Comparison of ENCODE assay signal across 15 cellular contexts in genomic region chr10:5465976-5466450, GRCh38. TPM values are rescaled to one million over a fixed set of nuclear protein-coding genes. Genes with fewer than 3 reads are reported as not detected.
DNase-seq lines count a peak whose midpoint lies in the region; ATAC-seq and TF ChIP-seq lines count a peak whose summit lies in the region.
"Had no signal": no experiment of that assay in that cellular context is flagged by ENCODE, and none has a peak within 500 bp of the region (broad histone marks: within the 10 kb centered on the region; RNA-seq: fewer than 3 reads in every experiment).

No MANE protein-coding gene starts in this region.

- no peak for TF ChIP-seq POLR2A in body of pancreas (IDR thresholded peaks at IDR 0.05)

- DNase-seq in body of pancreas: no peak
- DNase-seq in left colon: peak in 1 of 2 donors; percentile 43
- no peak for DNase-seq in GM20000 (ENCODE audit: low spot score)
- DNase-seq in SHP77 (lab: John Stamatoyannopoulos, UW): no peak
- no peak for DNase-seq in activated CD4-positive, alpha-beta T cell treated with anti-CD3 and anti-CD28 coated beads for 1 hour
- DNase-seq: NCI-H1417 treated with DMSO at 0.1 percent for 48 hours had no signal

- intact Hi-C loops in body of pancreas (cut with DNase I) (no loop called here), left colon (cut with DNase I, micrococcal nuclease) (no loop called here)

- TF ChIP-seq CTCF in HEK293 (tag by site-specific recombination; IDR thresholded peaks at IDR 0.05) (no peak), body of pancreas (IDR thresholded peaks at IDR 0.05) (no peak), GM20000 (IDR thresholded peaks at IDR 0.05; ENCODE audit: extremely low read depth, missing control alignments) (no peak)

- ATAC-seq in body of pancreas (no peak), left colon (peak; percentile 29), GM18907 (IDR thresholded peaks at IDR 0.05; ENCODE audit: unreplicated experiment) (no peak)

- H3K4me3 ChIP-seq in HEK293 (ENCODE audit: low read depth, low read length) (no peak overlapping the region), body of pancreas (no peak overlapping the region), skin epidermis (no peak overlapping the region)
- H3K4me3 ChIP-seq: SJSA1 had no signal

- WGBS in body of pancreas, 2 donors: 65 to 69% methylated on average over 9 to 12 of the region's 12 CpGs

- H3K27ac ChIP-seq in HEK293 (ENCODE audit: extremely low read depth, low read depth, low read length): peak overlapping the region; percentile 11; the same call in 1 of the 2 replicates
- H3K27ac ChIP-seq in body of pancreas: peak overlapping the region; percentile 52 to 80 (median 80)
- H3K27ac ChIP-seq in skin epidermis: peak overlapping the region in 12 of 21 experiments; percentile 4 to 78 (median 48)
- H3K27ac ChIP-seq: SJSA1 had no signal

- H3K9me3 ChIP-seq in HEK293 (ENCODE audit: control insufficient read depth, insufficient read depth, low read depth, low read length): no peaks in the 10 kb centered on the region
- H3K9me3 ChIP-seq in body of pancreas: no peaks in the 10 kb centered on the region

- peaks cover 0 to 7% of the 10 kb centered on the region in 2 experiments; a peak in 1 of 3 replicates for H3K36me3 ChIP-seq in HEK293 (ENCODE audit: control insufficient read depth in 2 of 2, insufficient read depth in 1 of 2, low read length in 2 of 2)
- no peaks in the 10 kb centered on the region for H3K36me3 ChIP-seq in body of pancreas (replicated peaks in 1 of 2; ENCODE audit: insufficient read depth in 1 of 2, low read depth in 2 of 2)

- POLR2A ChIA-PET in HEK293 (lab: Yijun Ruan, JAX): interaction anchor here (1.2 to 1.4 kb wide), 3 partner anchors 20 to 88 kb away, joined by 4 to 7 read pairs (median 6); no protein-coding TSS in a partner anchor

- no peaks in the 10 kb centered on the region for H3K27me3 ChIP-seq in body of pancreas
- H3K27me3 ChIP-seq: SJSA1 had no signal

- CTCF ChIA-PET in HEK293 (lab: Yijun Ruan, JAX): interaction anchor here (0.5 kb wide), 1 partner anchor 237 kb away, joined by 3 read pairs; no protein-coding TSS in a partner anchor

- H3K4me1 ChIP-seq in HEK293 (ENCODE audit: control insufficient read depth, insufficient read depth, low read length) (no peaks in the 10 kb centered on the region), body of pancreas (peaks cover 18% of the 10 kb centered on the region)
- H3K4me1 ChIP-seq: SJSA1 had no signal

TF ChIP-seq in HEK293, 187 proteins besides CTCF, POLR2A, EP300 and RAD21:
- TF ChIP-seq ZNF155 (tag by site-specific recombination; IDR thresholded peaks at IDR 0.05) (no peak), KLF17 (tag by site-specific recombination; IDR thresholded peaks at IDR 0.05) (no peak), ZNF211 (tag by site-specific recombination; IDR thresholded peaks at IDR 0.05; ENCODE audit: low read depth) (no peak), PATZ1 (tag by site-specific recombination; IDR thresholded peaks at IDR 0.05) (no peak), OSR2 (tag by site-specific recombination; IDR thresholded peaks at IDR 0.05) (no peak), ZBTB17 (tag by site-specific recombination; IDR thresholded peaks at IDR 0.05) (no peak), SP2 (tag by site-specific recombination; IDR thresholded peaks at IDR 0.05) (no peak), ZNF18 (tag by site-specific recombination; IDR thresholded peaks at IDR 0.05) (no peak), ZNF837 (tag by site-specific recombination; IDR thresholded peaks at IDR 0.05) (no peak), WT1 (tag by site-specific recombination; IDR thresholded peaks at IDR 0.05) (no peak), HOXC10 (CRISPR knock-in tag; IDR thresholded peaks at IDR 0.05) (no peak), ZNF394 (tag by site-specific recombination; IDR thresholded peaks at IDR 0.05; ENCODE audit: borderline replicate concordance) (no peak), ZNF488 (tag by site-specific recombination; IDR thresholded peaks at IDR 0.05) (no peak)
TF ChIP-seq in HEK293: peak in this region for 0.

RNA-seq across cellular contexts. Expression of gene CALML5, which starts 33.4 kb away (rescaled TPM):
- total RNA-seq in body of pancreas (not detected), left colon (not detected)
- total RNA-seq: B cell, dermis microvascular lymphatic vessel endothelial cell, glomerular endothelial cell, liver, osteocyte, SJSA1 had no signal

RNA-seq across cellular contexts. Expression of gene NET1, which starts 53.7 kb away (rescaled TPM):
- 10 to 100 TPM; 37.9 to 70.3 TPM for total RNA-seq in body of pancreas
- total RNA-seq in left colon: 100 to 1,000 TPM; 307 to 355 TPM

RNA-seq across cellular contexts. Expression of gene CALML3, which starts 58.7 kb away (rescaled TPM):
- not detected for total RNA-seq in body of pancreas
- total RNA-seq in left colon: under 1 TPM; 0.08 to 0.09 TPM
- total RNA-seq: B cell, dermis microvascular lymphatic vessel endothelial cell, glomerular endothelial cell, liver, osteocyte, SJSA1 had no signal

Comparison
In these comparisons a context has a peak if more than half of its experiments do, and no peak if none do; other contexts are left out.
1. H3K27ac ChIP-seq: peak in every context shown above with its lines; median percentile 80 in body of pancreas; 48 in skin epidermis; 11 in HEK293.
2. RNA of gene NET1, which starts 53.7 kb away (total RNA-seq): 307 to 355 TPM in left colon; 37.9 to 70.3 TPM in body of pancreas; every median in the first group is over 4 times any median in the second.